In genomic region chr11:13784848-13785247, GRCh38 we compare ENCODE assay signal across 25 cellular contexts.
"Had no signal": no experiment of that assay in that cellular context is flagged by ENCODE, and none has a peak within 500 bp of the region (broad histone marks: within the 10 kb centered on the region; RNA-seq: fewer than 3 reads in every experiment).

No MANE protein-coding gene starts in this region.

- H3K9me3 ChIP-seq: colonic mucosa, esophagus squamous epithelium, gastrocnemius medialis, left ventricle myocardium inferior, psoas muscle, right atrium auricular region, thyroid gland had no signal

- H3K4me1 ChIP-seq: colonic mucosa, esophagus squamous epithelium, gastrocnemius medialis, left ventricle myocardium inferior, psoas muscle, right atrium auricular region, thyroid gland had no signal

- H3K27me3 Mint-ChIP-seq: activated CD8-positive, alpha-beta T cell treated with anti-CD3 and anti-CD28 coated beads for 36 hours had no signal

- H3K27ac ChIP-seq: colonic mucosa, dorsolateral prefrontal cortex, esophagus squamous epithelium, gastrocnemius medialis, left ventricle myocardium inferior, psoas muscle, right atrium auricular region, thyroid gland, WERI-Rb-1 had no signal

- H3K36me3 Mint-ChIP-seq: activated CD8-positive, alpha-beta memory T cell treated with anti-CD3 and anti-CD28 coated beads, Interleukin-2, amount 10 ng/mL, durations not matched to agents 7 days and 5 days; brain; natural killer cell treated with Interleukin-12 subunit alpha and Interleukin-12 subunit beta and Interleukin-15 and Interleukin-18, amount 100 ng/mL, for 72 hours had no signal

- DNase-seq: activated CD4-positive, alpha-beta T cell treated with anti-CD3 and anti-CD28 coated beads, Interleukin-2, amount 10 ng/mL, durations not matched to agents 7 days and 5 days; activated CD4-positive, CD25-positive, alpha-beta regulatory T cell treated with anti-CD3 and anti-CD28 coated beads, Interleukin-2, amount 50 U/mL, for 72 hours; activated CD8-positive, alpha-beta memory T cell treated with anti-CD3 and anti-CD28 coated beads, Interleukin-2, amount 10 ng/mL, durations not matched to agents 7 days and 5 days; activated CD8-positive, alpha-beta T cell treated with anti-CD3 and anti-CD28 coated beads for 36 hours; activated effector memory CD4-positive, alpha-beta T cell treated with anti-CD3 and anti-CD28 coated beads, Interleukin-2, amount 50 U/mL, for 16 hours; activated naive CD4-positive, alpha-beta T cell treated with anti-CD3 and anti-CD28 coated beads, Interleukin-2, amount 50 U/mL, for 16 hours; activated T-cell treated with anti-CD3 and anti-CD28 coated beads for 4 hours; aorta; colonic mucosa; effector memory CD8-positive, alpha-beta T cell; esophagus squamous epithelium; gastrocnemius medialis; hippocampal formation; kidney glomerular epithelial cell; left ventricle myocardium inferior; midbrain; psoas muscle; stimulated activated CD4-positive, alpha-beta T cell treated with anti-CD3 and anti-CD28 coated beads, Interleukin-4, amount 100 ng/mL, for 4 hours; stimulated activated naive CD8-positive, alpha-beta T cell treated with anti-CD3 and anti-CD28 coated beads, Interleukin-15, Interleukin-2, amounts not matched to agents 100 U/mL and 50 U/mL, for 24 hours; thyroid gland; WERI-Rb-1 had no signal

- H3K9me3 Mint-ChIP-seq: activated CD4-positive, alpha-beta T cell treated with anti-CD3 and anti-CD28 coated beads, Interleukin-2, amount 10 ng/mL, durations not matched to agents 7 days and 5 days; activated CD8-positive, alpha-beta T cell treated with anti-CD3 and anti-CD28 coated beads for 36 hours; effector memory CD8-positive, alpha-beta T cell; natural killer cell treated with Interleukin-12 subunit alpha and Interleukin-12 subunit beta and Interleukin-15 and Interleukin-18, amount 100 ng/mL, for 72 hours had no signal

- H3K4me3 Mint-ChIP-seq: activated CD4-positive, alpha-beta T cell treated with anti-CD3 and anti-CD28 coated beads, Interleukin-2, amount 10 ng/mL, durations not matched to agents 7 days and 5 days; activated CD8-positive, alpha-beta memory T cell treated with anti-CD3 and anti-CD28 coated beads, Interleukin-2, amount 10 ng/mL, durations not matched to agents 7 days and 5 days; activated CD8-positive, alpha-beta T cell treated with anti-CD3 and anti-CD28 coated beads for 36 hours; brain; effector memory CD8-positive, alpha-beta T cell; natural killer cell treated with Interleukin-12 subunit alpha and Interleukin-12 subunit beta and Interleukin-15 and Interleukin-18, amount 100 ng/mL, for 72 hours had no signal

- H3K36me3 ChIP-seq: colonic mucosa, esophagus squamous epithelium, gastrocnemius medialis, left ventricle myocardium inferior, right atrium auricular region, thyroid gland, WERI-Rb-1 had no signal

- H3K27ac Mint-ChIP-seq: activated CD4-positive, alpha-beta T cell treated with anti-CD3 and anti-CD28 coated beads, Interleukin-2, amount 10 ng/mL, durations not matched to agents 7 days and 5 days; activated CD8-positive, alpha-beta memory T cell treated with anti-CD3 and anti-CD28 coated beads, Interleukin-2, amount 10 ng/mL, durations not matched to agents 7 days and 5 days; activated CD8-positive, alpha-beta T cell treated with anti-CD3 and anti-CD28 coated beads for 36 hours; effector memory CD8-positive, alpha-beta T cell; natural killer cell treated with Interleukin-12 subunit alpha and Interleukin-12 subunit beta and Interleukin-15 and Interleukin-18, amount 100 ng/mL, for 72 hours had no signal

- H3K4me1 Mint-ChIP-seq: activated CD4-positive, alpha-beta T cell treated with anti-CD3 and anti-CD28 coated beads, Interleukin-2, amount 10 ng/mL, durations not matched to agents 7 days and 5 days had no signal

- H3K4me3 ChIP-seq: colonic mucosa, dorsolateral prefrontal cortex, esophagus squamous epithelium, gastrocnemius medialis, left ventricle myocardium inferior, psoas muscle, right atrium auricular region, thyroid gland had no signal
